In genomic region chr2:7599462-7600258, GRCh38 we compare ENCODE assay signal across 12 cellular contexts.
A peak's percentile ranks its signal among the peaks of the same experiment; 100 is the strongest.
DNase-seq lines count a peak whose midpoint lies in the region; ATAC-seq lines count a peak whose summit lies in the region.
"Had no signal": no experiment of that assay in that cellular context is flagged by ENCODE, and none has a peak within 500 bp of the region (broad histone marks: within the 10 kb centered on the region; RNA-seq: fewer than 3 reads in every experiment).

No MANE protein-coding gene starts in this region.

- POLR2A ChIA-PET in activated CD8-positive, alpha-beta T cell treated with anti-CD3 and anti-CD28 coated beads, Interleukin-2, amount 10 ng/mL, durations not matched to agents 7 days and 5 days (lab: Charles Lee): no interaction called here

- DNase-seq in activated CD4-positive, alpha-beta T cell treated with anti-CD3 and anti-CD28 coated beads, Interleukin-2, amount 10 ng/mL, durations not matched to agents 24 days and 14 days: peak; percentile 41
- no peak for DNase-seq in activated CD4-positive, alpha-beta T cell treated with anti-CD3 and anti-CD28 coated beads, Interleukin-2, amount 50 U/mL, for 48 hours
- DNase-seq in NCI-H2171 (lab: John Stamatoyannopoulos, UW): peak; percentile 13
- DNase-seq in cerebellar cortex (ENCODE audit: low spot score): peak; percentile 86
- DNase-seq in activated CD8-positive, alpha-beta T cell treated with anti-CD3 and anti-CD28 coated beads, Interleukin-2, amount 10 ng/mL, durations not matched to agents 7 days and 5 days: no peak
- no peak for DNase-seq in HPDE6-E6E7 (ENCODE audit: extremely low spot score)
- DNase-seq: Calu3; CD8-positive, alpha-beta T cell; DMS79 treated with DMSO at 0.1 percent for 48 hours; GM23248 had no signal

- peaks cover 5% of the 10 kb centered on the region for H3K36me3 Mint-ChIP-seq in activated CD4-positive, alpha-beta T cell treated with anti-CD3 and anti-CD28 coated beads, Interleukin-2, amount 10 ng/mL, durations not matched to agents 24 days and 14 days (ENCODE audit: low read depth)
- peaks cover 30% of the 10 kb centered on the region for H3K36me3 Mint-ChIP-seq in activated CD8-positive, alpha-beta T cell treated with anti-CD3 and anti-CD28 coated beads, Interleukin-2, amount 10 ng/mL, durations not matched to agents 7 days and 5 days (ENCODE audit: low read depth)
- H3K36me3 Mint-ChIP-seq: CD8-positive, alpha-beta T cell had no signal

- no peak overlapping the region for H3K27ac Mint-ChIP-seq in activated CD4-positive, alpha-beta T cell treated with anti-CD3 and anti-CD28 coated beads, Interleukin-2, amount 10 ng/mL, durations not matched to agents 24 days and 14 days
- H3K27ac Mint-ChIP-seq in activated CD8-positive, alpha-beta T cell treated with anti-CD3 and anti-CD28 coated beads, Interleukin-2, amount 10 ng/mL, durations not matched to agents 7 days and 5 days: no peak overlapping the region
- H3K27ac Mint-ChIP-seq: B cell; CD8-positive, alpha-beta T cell had no signal

- intact Hi-C loops in activated CD4-positive, alpha-beta T cell treated with anti-CD3 and anti-CD28 coated beads, Interleukin-2, amount 10 ng/mL, durations not matched to agents 24 days and 14 days (cut with micrococcal nuclease): no loop called here

- no peaks in the 10 kb centered on the region for H3K27me3 Mint-ChIP-seq in activated CD4-positive, alpha-beta T cell treated with anti-CD3 and anti-CD28 coated beads, Interleukin-2, amount 10 ng/mL, durations not matched to agents 24 days and 14 days
- H3K27me3 Mint-ChIP-seq in activated CD8-positive, alpha-beta T cell treated with anti-CD3 and anti-CD28 coated beads, Interleukin-2, amount 10 ng/mL, durations not matched to agents 7 days and 5 days (ENCODE audit: low read depth): no peaks in the 10 kb centered on the region
- H3K27me3 Mint-ChIP-seq: B cell had no signal

- H3K4me1 Mint-ChIP-seq in activated CD4-positive, alpha-beta T cell treated with anti-CD3 and anti-CD28 coated beads, Interleukin-2, amount 10 ng/mL, durations not matched to agents 24 days and 14 days: peaks cover 19% of the 10 kb centered on the region
- peaks cover 18% of the 10 kb centered on the region for H3K4me1 Mint-ChIP-seq in activated CD8-positive, alpha-beta T cell treated with anti-CD3 and anti-CD28 coated beads, Interleukin-2, amount 10 ng/mL, durations not matched to agents 7 days and 5 days (ENCODE audit: low read depth)
- H3K4me1 Mint-ChIP-seq: B cell had no signal

- H3K4me3 Mint-ChIP-seq in activated CD4-positive, alpha-beta T cell treated with anti-CD3 and anti-CD28 coated beads, Interleukin-2, amount 10 ng/mL, durations not matched to agents 24 days and 14 days: no peak overlapping the region
- H3K4me3 Mint-ChIP-seq in activated CD8-positive, alpha-beta T cell treated with anti-CD3 and anti-CD28 coated beads, Interleukin-2, amount 10 ng/mL, durations not matched to agents 7 days and 5 days: no peak overlapping the region
- H3K4me3 Mint-ChIP-seq: B cell; CD8-positive, alpha-beta T cell had no signal

- peaks cover 26% of the 10 kb centered on the region for H3K9me3 Mint-ChIP-seq in activated CD4-positive, alpha-beta T cell treated with anti-CD3 and anti-CD28 coated beads, Interleukin-2, amount 10 ng/mL, durations not matched to agents 24 days and 14 days
- H3K9me3 Mint-ChIP-seq in activated CD8-positive, alpha-beta T cell treated with anti-CD3 and anti-CD28 coated beads, Interleukin-2, amount 10 ng/mL, durations not matched to agents 7 days and 5 days (ENCODE audit: insufficient read depth): peaks cover 19% of the 10 kb centered on the region
- H3K9me3 Mint-ChIP-seq: CD8-positive, alpha-beta T cell had no signal

- CTCF ChIA-PET in activated CD8-positive, alpha-beta T cell treated with anti-CD3 and anti-CD28 coated beads, Interleukin-2, amount 10 ng/mL, durations not matched to agents 7 days and 5 days (lab: Charles Lee): interaction anchor here (0.9 to 1.2 kb wide), 2 partner anchors 10 to 21 kb away, joined by 3 read pairs; no protein-coding TSS in a partner anchor

- no peak for ATAC-seq in HG02870 (IDR thresholded peaks at IDR 0.05; ENCODE audit: unreplicated experiment)
- ATAC-seq in activated CD8-positive, alpha-beta T cell treated with anti-CD3 and anti-CD28 coated beads, Interleukin-2, amount 10 ng/mL, durations not matched to agents 7 days and 5 days: no peak
- ATAC-seq: CD8-positive, alpha-beta T cell had no signal

Comparison
In these comparisons a context has a peak if more than half of its experiments do, and no peak if none do; other contexts are left out.
1. DNase-seq: peak in activated CD4-positive, alpha-beta T cell treated with anti-CD3 and anti-CD28 coated beads, Interleukin-2, amount 10 ng/mL, durations not matched to agents 24 days and 14 days (single experiment), NCI-H2171 (single experiment) and cerebellar cortex (single experiment); none in activated CD4-positive, alpha-beta T cell treated with anti-CD3 and anti-CD28 coated beads, Interleukin-2, amount 50 U/mL, for 48 hours (0 of 2), activated CD8-positive, alpha-beta T cell treated with anti-CD3 and anti-CD28 coated beads, Interleukin-2, amount 10 ng/mL, durations not matched to agents 7 days and 5 days (single experiment) and HPDE6-E6E7 (single experiment).